ENCODE assay signal across 8 cellular contexts in the genomic region with DNA sequence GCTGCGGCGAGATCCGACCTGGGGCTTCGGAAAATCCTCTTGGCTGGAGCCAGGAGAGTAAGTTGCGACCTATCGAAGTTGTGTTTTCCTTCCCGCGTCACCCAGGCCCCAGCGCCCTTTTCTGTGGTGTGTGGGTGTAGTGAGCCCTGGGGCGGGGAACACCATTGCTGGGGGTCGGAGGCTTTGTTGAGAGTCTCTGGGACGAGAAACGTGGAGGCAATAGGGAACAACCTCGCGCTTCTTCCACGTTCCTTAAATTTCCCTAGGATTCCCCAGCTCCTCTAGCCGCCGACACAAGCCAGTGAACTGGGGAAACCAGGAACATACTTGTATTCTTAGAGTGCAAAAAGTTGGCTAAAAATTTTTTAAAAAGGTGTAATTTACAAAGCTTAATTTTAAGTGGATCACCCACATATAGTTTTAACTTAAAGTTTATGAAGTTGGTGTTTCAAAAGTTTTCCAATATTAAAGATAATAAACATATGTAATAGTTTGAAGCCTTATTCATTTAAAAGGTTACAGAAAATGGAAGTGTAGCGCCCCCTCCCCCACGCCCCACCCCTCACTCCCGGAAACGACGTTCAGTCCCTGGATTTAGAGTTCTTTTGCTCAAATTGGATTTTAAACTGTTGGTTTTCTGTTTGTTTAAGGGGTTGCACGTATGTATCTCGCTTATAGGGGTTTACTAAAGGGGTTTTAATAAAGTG. TPM values are rescaled to one million over a fixed set of nuclear protein-coding genes. Genes with fewer than 3 reads are reported as not detected.
A peak's percentile ranks its signal among the peaks of the same experiment; 100 is the strongest.
DNase-seq lines count a peak whose midpoint lies in the region; ATAC-seq and TF ChIP-seq lines count a peak whose summit lies in the region.

No MANE protein-coding gene starts in this region.

- H3K4me1 ChIP-seq in CD8-positive, alpha-beta memory T cell (ENCODE audit: insufficient read depth, low read length): no peaks in the 10 kb centered on the region

- H3K9me3 ChIP-seq in CD8-positive, alpha-beta memory T cell (ENCODE audit: low read length): no peaks in the 10 kb centered on the region

- H3K36me3 Mint-ChIP-seq in CD8-positive, alpha-beta memory T cell: no peaks in the 10 kb centered on the region

- DNase-seq in CD8-positive, alpha-beta memory T cell: no peak
- DNase-seq in NCI-H82 (lab: John Stamatoyannopoulos, UW): peak; percentile 69
- no peak for DNase-seq in epithelial cell of esophagus (ENCODE audit: low read depth)
- no peak for DNase-seq in omental fat pad (ENCODE audit: low spot score)
- no peak for DNase-seq in NCI-H2196 treated with DMSO at 0.1 percent for 48 hours (lab: John Stamatoyannopoulos, UW; ENCODE audit: unreplicated experiment)
- no peak for DNase-seq in stimulated activated CD4-positive, alpha-beta T cell treated with anti-CD3 and anti-CD28 coated beads, Interleukin-2, amount 100 ng/mL, for 24 hours
- DNase-seq in SIG-M5 treated with dmso at 0.1 percent for 504 hours (lab: John Stamatoyannopoulos, UW; ENCODE audit: unreplicated experiment): no peak

- H3K4me3 ChIP-seq in CD8-positive, alpha-beta memory T cell (ENCODE audit: low read length): peak overlapping the region; percentile 34
- H3K4me3 ChIP-seq in epithelial cell of esophagus (ENCODE audit: low read length): peak overlapping the region; percentile 91

- H3K4me1 Mint-ChIP-seq in CD8-positive, alpha-beta memory T cell: peaks cover 3 to 7% (median 4%) of the 10 kb centered on the region in 3 donors

- peaks cover 0 to 9% (median 2%) of the 10 kb centered on the region in 5 donors for H3K9me3 Mint-ChIP-seq in CD8-positive, alpha-beta memory T cell

- no peak for TF ChIP-seq CTCF in epithelial cell of esophagus (IDR thresholded peaks at IDR 0.05; ENCODE audit: insufficient read depth, low read depth, low read length, missing control alignments)
- TF ChIP-seq CTCF in omental fat pad (IDR thresholded peaks at IDR 0.05): no peak

- CTCF ChIA-PET in CD8-positive, alpha-beta memory T cell (lab: Charles Lee): no interaction called here

- POLR2A ChIA-PET in CD8-positive, alpha-beta memory T cell (lab: Charles Lee): no interaction called here

- peaks cover 13% of the 10 kb centered on the region for H3K27me3 ChIP-seq in CD8-positive, alpha-beta memory T cell (ENCODE audit: insufficient read depth, low read length, poor library complexity, severe bottlenecking)

- ATAC-seq in GM21717 (IDR thresholded peaks at IDR 0.05; ENCODE audit: unreplicated experiment) (peak; percentile 22), omental fat pad (ENCODE audit: low FRiP score) (peak; percentile 70)

- H3K4me3 Mint-ChIP-seq in CD8-positive, alpha-beta memory T cell: peak overlapping the region in 5 of 7 donors; percentile 30 to 57 (median 39)

- peak overlapping the region; percentile 57 for H3K27ac ChIP-seq in CD8-positive, alpha-beta memory T cell (ENCODE audit: low read depth, low read length)

- H3K36me3 ChIP-seq in CD8-positive, alpha-beta memory T cell (ENCODE audit: insufficient read depth, low read length): no peaks in the 10 kb centered on the region

- H3K27ac Mint-ChIP-seq in CD8-positive, alpha-beta memory T cell: no peak overlapping the region

- H3K27me3 Mint-ChIP-seq in CD8-positive, alpha-beta memory T cell: peaks cover 29 to 45% of the 10 kb centered on the region in 2 donors

RNA-seq across cellular contexts. Expression of a gene that starts 0.6 kb away (rescaled TPM):
- total RNA-seq in CD8-positive, alpha-beta memory T cell: under 1 TPM; 0.07 to 0.09 TPM
- polyA plus RNA-seq in CD8-positive, alpha-beta memory T cell: 0.03 TPM
- 10 to 100 TPM; 33.5 to 75.2 (median 42.2) TPM for total RNA-seq in omental fat pad

RNA-seq across cellular contexts. Expression of a gene that starts 51.1 kb away (rescaled TPM):
- total RNA-seq in CD8-positive, alpha-beta memory T cell: not detected
- polyA plus RNA-seq in CD8-positive, alpha-beta memory T cell: not detected
- not detected for total RNA-seq in omental fat pad

Comparison
In these comparisons a context has a peak if more than half of its experiments do, and no peak if none do; other contexts are left out.
1. RNA of a gene that starts 0.6 kb away (total RNA-seq): 33.5 to 75.2 TPM in omental fat pad; 0.07 to 0.09 TPM in CD8-positive, alpha-beta memory T cell; every median in the first group is over 10 times any median in the second.